15 cellular contexts compared by ENCODE assay signal in the genomic region with DNA sequence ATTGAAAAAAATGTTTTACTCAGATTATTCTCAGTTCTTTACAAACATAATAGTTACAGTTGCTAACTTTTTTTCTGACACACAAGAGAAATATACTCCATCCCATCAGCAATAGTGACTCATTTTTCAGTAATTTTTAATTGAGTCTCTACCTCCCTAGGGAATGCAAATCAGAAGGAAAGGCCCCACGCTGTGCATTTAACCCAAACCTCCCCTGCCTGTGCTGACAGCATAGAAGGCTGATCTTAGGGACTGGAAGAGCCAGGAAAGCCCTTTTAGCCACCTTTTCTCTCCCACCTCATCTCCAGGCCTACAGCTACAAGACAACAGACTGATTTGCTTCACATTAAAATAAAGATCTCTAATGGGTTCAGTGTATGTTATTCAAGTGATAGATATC. TPM values are rescaled to one million over a fixed set of nuclear protein-coding genes. Genes with fewer than 3 reads are reported as not detected.
DNase-seq lines count a peak whose midpoint lies in the region; ATAC-seq and TF ChIP-seq lines count a peak whose summit lies in the region.
"Had no signal": no experiment of that assay in that cellular context is flagged by ENCODE, and none has a peak within 500 bp of the region (broad histone marks: within the 10 kb centered on the region; RNA-seq: fewer than 3 reads in every experiment).

No MANE protein-coding gene starts in this region.

- no peaks in the 10 kb centered on the region for H3K36me3 Mint-ChIP-seq in neural progenitor cell

- peaks cover 2% of the 10 kb centered on the region for H3K9me3 Mint-ChIP-seq in neural progenitor cell

- DNase-seq in COLO829 (ENCODE audit: low spot score): peak; percentile 93
- peak; percentile 5 for DNase-seq in MG63
- DNase-seq in choroid plexus epithelial cell (ENCODE audit: low read depth): peak; percentile 88
- DNase-seq in neural progenitor cell (ENCODE audit: low spot score): peak; percentile 6
- DNase-seq in NCI-H748 treated with DMSO at 0.1 percent for 48 hours (lab: John Stamatoyannopoulos, UW): no peak
- no peak for DNase-seq in RPMI8226
- DNase-seq: activated T-cell treated with anti-CD3 and anti-CD28 coated beads for 4 hours, Calu3, foreskin melanocyte, substantia nigra had no signal

- TF ChIP-seq CTCF in choroid plexus epithelial cell (conservative IDR thresholded peaks at IDR 0.05; ENCODE audit: low read depth, low read length): no peak
- TF ChIP-seq CTCF in neural progenitor cell (IDR thresholded peaks at IDR 0.05): no peak

- H3K4me1 Mint-ChIP-seq in neural progenitor cell: peaks cover 10% of the 10 kb centered on the region

- H3K79me2 ChIP-seq in neural progenitor cell (ENCODE audit: low read depth): no peaks in the 10 kb centered on the region
- H3K79me2 ChIP-seq: parathyroid adenoma had no signal

- H3K27ac Mint-ChIP-seq in neural progenitor cell: no peak overlapping the region

- H3K27me3 Mint-ChIP-seq in neural progenitor cell (ENCODE audit: insufficient read depth, low read depth): peaks cover 3% of the 10 kb centered on the region

- no peaks in the 10 kb centered on the region for H3K27me3 ChIP-seq in MG63
- no peaks in the 10 kb centered on the region for H3K27me3 ChIP-seq in neural progenitor cell
- H3K27me3 ChIP-seq: cardiac muscle cell had no signal

- H2AFZ ChIP-seq in neural progenitor cell (replicated peaks): no peak overlapping the region
- H2AFZ ChIP-seq: parathyroid adenoma had no signal

- H3K36me3 ChIP-seq in MG63 (no peaks in the 10 kb centered on the region), neural progenitor cell (no peaks in the 10 kb centered on the region)
- H3K36me3 ChIP-seq: cardiac muscle cell had no signal

- peaks cover 20% of the 10 kb centered on the region for H3K4me1 ChIP-seq in neural progenitor cell
- H3K4me1 ChIP-seq: parathyroid adenoma had no signal

- H4K20me1 ChIP-seq in neural progenitor cell (ENCODE audit: low read depth): no peaks in the 10 kb centered on the region

- ATAC-seq in HG03175 (IDR thresholded peaks at IDR 0.05; ENCODE audit: unreplicated experiment) (no peak), GM19351 (IDR thresholded peaks at IDR 0.05; ENCODE audit: unreplicated experiment) (no peak)
- ATAC-seq: Panc1 had no signal

- no peak overlapping the region for H3K4me3 ChIP-seq in MG63
- no peak overlapping the region for H3K4me3 ChIP-seq in choroid plexus epithelial cell (ENCODE audit: low read depth, low read length)
- H3K4me3 ChIP-seq in neural progenitor cell: no peak overlapping the region
- H3K4me3 ChIP-seq: cardiac muscle cell had no signal

- no peaks in the 10 kb centered on the region for H3F3A ChIP-seq in neural progenitor cell (ENCODE audit: low read depth)

- no peak overlapping the region for H3K27ac ChIP-seq in neural progenitor cell
- H3K27ac ChIP-seq: cardiac muscle cell, parathyroid adenoma had no signal

- no peak overlapping the region for H3K9ac ChIP-seq in neural progenitor cell
- H3K9ac ChIP-seq: parathyroid adenoma had no signal

- H3K4me3 Mint-ChIP-seq in neural progenitor cell: no peak overlapping the region

- H3K9me3 ChIP-seq in MG63 (no peaks in the 10 kb centered on the region), neural progenitor cell (ENCODE audit: low read depth) (no peaks in the 10 kb centered on the region)

- H3K4me2 ChIP-seq in neural progenitor cell: no peak overlapping the region

RNA-seq across cellular contexts. Expression of a gene that starts 24.7 kb away (rescaled TPM):
- total RNA-seq in MG63 (2014; rRNA removed; shearing (Covaris generic); ENCODE audit: low replicate concordance): not detected in 2 replicates
- not detected in 2 replicates for total RNA-seq in neural progenitor cell (ENCODE audit: low replicate concordance)
- total RNA-seq: Calu3 had no signal

Comparison
In these comparisons a context has a peak if more than half of its experiments do, and no peak if none do; other contexts are left out.
1. DNase-seq: peak in COLO829 (single experiment), MG63 (single experiment), choroid plexus epithelial cell (single experiment) and neural progenitor cell (single experiment); none in NCI-H748 treated with DMSO at 0.1 percent for 48 hours (single experiment) and RPMI8226 (single experiment).